ENCODE assay signal across 13 cellular contexts in genomic region chr9:126334626-126335621, GRCh38. TPM values are rescaled to one million over a fixed set of nuclear protein-coding genes. Genes with fewer than 3 reads are reported as not detected.
DNase-seq lines count a peak whose midpoint lies in the region; ATAC-seq, FAIRE-seq and TF ChIP-seq lines count a peak whose summit lies in the region.
"Had no signal": no experiment of that assay in that cellular context is flagged by ENCODE, and none has a peak within 500 bp of the region (broad histone marks: within the 10 kb centered on the region; RNA-seq: fewer than 3 reads in every experiment).

No MANE protein-coding gene starts in this region.

- H3K4me3 ChIP-seq in AG04449 (ENCODE audit: low read depth, low read length) (no peak overlapping the region), ascending aorta (no peak overlapping the region), heart left ventricle (peak overlapping the region in 5 of 12 donors; percentile 5 to 22 (median 12)), pancreas (no peak overlapping the region)
- H3K4me3 ChIP-seq: K562 had no signal

- ATAC-seq in heart left ventricle: peak; percentile 68 to 87 (median 82)
- peak in 3 of 4 donors; percentile 36 to 66 (median 38) for ATAC-seq in pancreas
- no peak for ATAC-seq in GM21515 (IDR thresholded peaks at IDR 0.05; ENCODE audit: unreplicated experiment)
- ATAC-seq: K562 had no signal

- intact Hi-C loops in ascending aorta (cut with DNase I) (no loop called here), heart left ventricle (cut with DNase I) (loop anchor here in 1 of 10 donors (5.0 kb wide), 1 partner anchor 42 kb away; no protein-coding TSS in a partner anchor), pancreas (cut with DNase I) (no loop called here)

- no peaks in the 10 kb centered on the region for H3K27me3 ChIP-seq in ascending aorta
- H3K27me3 ChIP-seq in heart left ventricle: no peaks in the 10 kb centered on the region
- no peaks in the 10 kb centered on the region for H3K27me3 ChIP-seq in pancreas

- no peak for TF ChIP-seq POLR2A in heart left ventricle (IDR thresholded peaks at IDR 0.05)

- POLR2A ChIA-PET in AG04449 (lab: Yijun Ruan, JAX): interaction anchor here (1.0 kb wide), 1 partner anchor 13 kb away, joined by 4 read pairs; no protein-coding TSS in a partner anchor

- TF ChIP-seq CTCF in AG04449 (IDR thresholded peaks at IDR 0.05; ENCODE audit: insufficient read depth, low read length, missing control alignments) (no peak), ascending aorta (IDR thresholded peaks at IDR 0.05) (no peak), heart left ventricle (IDR thresholded peaks at IDR 0.05) (no peak), pancreas (IDR thresholded peaks at IDR 0.05) (no peak), D721Med (IDR thresholded peaks at IDR 0.05; ENCODE audit: insufficient read depth, missing control alignments) (no peak)

- DNase-seq in AG04449 (ENCODE audit: low read depth, low spot score): peak; percentile 19
- no peak for DNase-seq in ascending aorta (ENCODE audit: low spot score in 2 of 2)
- no peak for DNase-seq in heart left ventricle
- DNase-seq in pancreas: no peak
- no peak for DNase-seq in medulla oblongata (ENCODE audit: extremely low spot score)
- no peak for DNase-seq in D721Med (ENCODE audit: insufficient read length, low spot score)
- no peak for DNase-seq in NCI-H146 (lab: John Stamatoyannopoulos, UW)
- DNase-seq: activated CD4-positive, CD25-positive, alpha-beta regulatory T cell; cortex of kidney; NCI-H2227 treated with DMSO at 0.1 percent for 48 hours had no signal

- FAIRE-seq in pancreas (lab: Jason Lieb, UNC): no peak
- FAIRE-seq in D721Med (lab: Jason Lieb, UNC): no peak
- FAIRE-seq: H54 had no signal

- peaks cover 6 to 12% of the 10 kb centered on the region in 2 donors for H3K4me1 ChIP-seq in ascending aorta
- peaks cover 2 to 68% (median 38%) of the 10 kb centered on the region in 12 donors for H3K4me1 ChIP-seq in heart left ventricle
- peaks cover 0 to 7% (median 0%) of the 10 kb centered on the region in 3 donors for H3K4me1 ChIP-seq in pancreas

- no peaks in the 10 kb centered on the region for H3K36me3 ChIP-seq in ascending aorta
- peaks cover 0 to 2% (median 0%) of the 10 kb centered on the region in 9 donors for H3K36me3 ChIP-seq in heart left ventricle
- no peaks in the 10 kb centered on the region for H3K36me3 ChIP-seq in pancreas

- CTCF ChIA-PET in AG04449 (lab: Yijun Ruan, JAX): interaction anchor here (1.0 to 1.1 kb wide), 2 partner anchors 17 to 156 kb away, joined by 3 to 4 read pairs; no protein-coding TSS in a partner anchor

- 30 to 36% (median 31%) methylated on average over 8 of the region's 8 CpGs for WGBS in heart left ventricle, 4 donors
- 48 to 52% methylated on average over 8 of the region's 8 CpGs for WGBS in pancreas, 2 donors

- H3K27ac ChIP-seq in ascending aorta: peak overlapping the region; percentile 8 to 23
- peak overlapping the region in 11 of 12 donors; percentile 33 to 72 (median 52) for H3K27ac ChIP-seq in heart left ventricle
- H3K27ac ChIP-seq in pancreas: no peak overlapping the region

- H3K9me3 ChIP-seq in ascending aorta (no peaks in the 10 kb centered on the region), heart left ventricle (no peaks in the 10 kb centered on the region), pancreas (no peaks in the 10 kb centered on the region)

RNA-seq across cellular contexts. Expression of gene MVB12B, which starts 8.3 kb away (rescaled TPM):
- total RNA-seq in ascending aorta (9.4 TPM), heart left ventricle (10 to 100 TPM in 7 of 9 donors, 1 to 10 TPM in 2; 8.2 to 16.2 (median 11.6) TPM), pancreas (1 to 10 TPM; 2.6 to 6.7 (median 4.2) TPM)
- polyA plus RNA-seq in heart left ventricle (1 to 10 TPM; 4.9 to 5.1 TPM), pancreas (1 to 10 TPM; 2.7 to 2.9 TPM)
- total RNA-seq: K562 had no signal
- polyA plus RNA-seq: K562 had no signal

Comparison
In these comparisons a context has a peak if more than half of its experiments do, and no peak if none do; other contexts are left out.
1. H3K27ac ChIP-seq: peak in ascending aorta (2 of 2) and heart left ventricle (11 of 12); none in pancreas (0 of 4).